Comparison of ENCODE assay signal across 13 cellular contexts in the genomic region with DNA sequence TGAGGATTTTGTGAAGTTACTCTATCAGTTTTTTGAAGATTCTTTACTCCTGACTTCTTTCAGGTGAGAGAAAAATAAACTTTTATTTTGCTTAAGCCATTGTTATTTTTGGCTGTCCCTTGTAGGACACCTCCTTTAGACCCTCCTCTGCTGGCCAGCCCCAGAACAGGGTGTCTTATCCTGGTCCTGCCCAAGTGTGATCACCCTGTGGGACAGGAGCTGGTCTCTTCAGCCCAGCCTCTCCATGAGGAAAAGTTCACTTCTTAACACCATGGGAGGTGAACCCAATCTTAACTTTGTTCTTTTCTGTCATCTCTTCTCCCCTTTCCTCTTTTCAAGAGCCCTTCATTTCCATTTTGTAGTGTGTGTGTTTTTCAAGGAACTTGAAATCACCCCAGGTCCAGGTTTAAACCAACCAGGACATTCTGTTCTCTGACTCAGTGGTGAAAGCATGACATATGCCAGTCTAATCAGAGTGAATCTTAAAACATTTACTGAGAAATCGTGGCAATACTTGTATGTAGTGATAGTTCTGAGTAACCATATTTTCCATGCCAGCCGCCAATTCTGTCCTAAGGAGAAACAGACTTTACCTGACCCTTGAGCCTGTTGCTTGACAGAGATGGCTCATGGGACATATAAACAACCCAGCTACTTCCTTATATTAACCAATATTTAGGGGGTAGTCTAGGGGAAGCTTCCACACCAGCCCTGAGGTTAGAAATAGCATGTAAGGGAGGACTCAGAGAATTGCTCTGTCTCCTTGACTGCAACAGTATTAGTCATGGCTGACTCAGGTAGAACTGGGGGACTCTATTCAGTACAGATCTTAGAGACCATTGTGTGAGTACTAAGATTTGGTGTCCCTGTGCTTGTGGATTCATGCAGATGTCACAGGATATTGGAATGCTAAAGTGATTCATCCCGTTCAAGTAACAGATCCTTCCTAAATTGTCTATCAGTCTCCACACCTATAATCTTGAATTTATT. TPM values are rescaled to one million over a fixed set of nuclear protein-coding genes. Genes with fewer than 3 reads are reported as not detected.
A peak's percentile ranks its signal among the peaks of the same experiment; 100 is the strongest.
DNase-seq lines count a peak whose midpoint lies in the region; ATAC-seq and TF ChIP-seq lines count a peak whose summit lies in the region.
"Had no signal": no experiment of that assay in that cellular context is flagged by ENCODE, and none has a peak within 500 bp of the region (broad histone marks: within the 10 kb centered on the region; RNA-seq: fewer than 3 reads in every experiment).

No MANE protein-coding gene starts in this region.

- no peaks in the 10 kb centered on the region for H3K9me3 ChIP-seq in HCT116 (ENCODE audit: control insufficient read depth in 1 of 2, insufficient read depth in 1 of 2, low read depth in 1 of 2, low read length in 2 of 2)
- H3K9me3 ChIP-seq in RWPE2 (ENCODE audit: severe bottlenecking), result no peaks in the 10 kb centered on the region
- H3K9me3 ChIP-seq in smooth muscle cell (replicated peaks; ENCODE audit: low read depth), result no peaks in the 10 kb centered on the region
- H3K9me3 ChIP-seq in testis, result no peaks in the 10 kb centered on the region
- H3K9me3 ChIP-seq in ascending aorta, result no peaks in the 10 kb centered on the region
- H3K9me3 ChIP-seq: thoracic aorta had no signal

- H3K27ac ChIP-seq in HCT116 (ENCODE audit: low read depth, low read length), result no peak overlapping the region
- peak overlapping the region; percentile 99 for H3K27ac ChIP-seq in RWPE2 (ENCODE audit: poor library complexity, severe bottlenecking)
- H3K27ac ChIP-seq in smooth muscle cell (ENCODE audit: low read depth), result peak overlapping the region; percentile 68
- H3K27ac ChIP-seq in testis, result no peak overlapping the region
- H3K27ac ChIP-seq in ascending aorta, result no peak overlapping the region
- H3K27ac ChIP-seq: SK-N-MC, thoracic aorta had no signal

- H3K9ac ChIP-seq in HCT116 (ENCODE audit: low read length) (no peak overlapping the region), smooth muscle cell (ENCODE audit: low read depth) (peak overlapping the region; percentile 9)

- DNase-seq in HCT116 (ENCODE audit: low read depth, low spot score) (peak; percentile 72), RWPE2 (ENCODE audit: low spot score) (no peak), fibroblast of the aortic adventitia (ENCODE audit: low read depth) (peak; percentile 26), smooth muscle cell (lab: John Stamatoyannopoulos, UW; ENCODE audit: unreplicated experiment) (no peak), testis (no peak), ascending aorta (ENCODE audit: low spot score in 2 of 2) (no peak)
- DNase-seq: naive B cell, NCI-H1436, NCI-H774 had no signal

- TF ChIP-seq POLR2A in HCT116 (IDR thresholded peaks at IDR 0.05; ENCODE audit: borderline replicate concordance, extremely low read depth, insufficient read depth, insufficient read length) (no peak), testis (IDR thresholded peaks at IDR 0.05) (no peak)

- TF ChIP-seq CTCF in HCT116 (IDR thresholded peaks at IDR 0.05 in 2 of 3, conservative IDR thresholded peaks at IDR 0.05 in 1 of 3; ENCODE audit: borderline replicate concordance in 1 of 3, insufficient read depth in 1 of 3, low read depth in 2 of 3, low read length in 2 of 3), result no peak
- no peak for TF ChIP-seq CTCF in RWPE2 (IDR thresholded peaks at IDR 0.05; ENCODE audit: poor library complexity, severe bottlenecking)
- TF ChIP-seq CTCF in fibroblast of the aortic adventitia (IDR thresholded peaks at IDR 0.05; ENCODE audit: insufficient read depth, low read length), result no peak
- no peak for TF ChIP-seq CTCF in smooth muscle cell (IDR thresholded peaks at IDR 0.05; ENCODE audit: borderline replicate concordance, insufficient read depth, poor library complexity, severe bottlenecking)
- no peak for TF ChIP-seq CTCF in testis (IDR thresholded peaks at IDR 0.05)
- no peak for TF ChIP-seq CTCF in ascending aorta (IDR thresholded peaks at IDR 0.05)

- CTCF ChIA-PET in HCT116 (lab: Charles Lee), result no interaction called here

- ATAC-seq in HCT116 (peak; percentile 86), RWPE2 (ENCODE audit: low read depth) (peak; percentile 97), HG03196 (IDR thresholded peaks at IDR 0.05; ENCODE audit: unreplicated experiment) (no peak)
- ATAC-seq: activated CD4-positive, CD25-positive, alpha-beta regulatory T cell treated with anti-CD3 and anti-CD28 coated beads, Interleukin-2, amount 50 U/mL, for 24 hours had no signal

- RAD21 ChIA-PET in HCT116 (lab: Charles Lee; ENCODE audit: low non-redundant PET in 1 of 2, low total read pairs in 2 of 2, uncharacterized antibody in 2 of 2, unreplicated experiment in 2 of 2), result no interaction called here

- no TSS peak for BruUV-seq in HCT116 (replicated peaks; lab: Mats Ljungman, UMichigan)

- 66% methylated on average over 3 of the region's 3 CpGs for WGBS in smooth muscle cell (ENCODE audit: low lambda C conversion rate)
- WGBS in testis, 2 donors, result 86 to 91% methylated on average over 3 of the region's 3 CpGs

- POLR2A ChIA-PET in HCT116 (lab: Charles Lee), result no interaction called here

- H3K4me3 ChIP-seq in HCT116 (replicated peaks in 1 of 2; ENCODE audit: low read depth in 1 of 2, low read length in 2 of 2) (no peak overlapping the region), RWPE2 (ENCODE audit: severe bottlenecking) (no peak overlapping the region), fibroblast of the aortic adventitia (ENCODE audit: low read depth, low read length) (no peak overlapping the region), smooth muscle cell (no peak overlapping the region), testis (no peak overlapping the region), ascending aorta (no peak overlapping the region)
- H3K4me3 ChIP-seq: SK-N-MC, thoracic aorta had no signal

- H3K4me2 ChIP-seq in HCT116 (ENCODE audit: low read length) (peak overlapping the region; percentile 30), smooth muscle cell (no peak overlapping the region)

- no peaks in the 10 kb centered on the region for H3K27me3 ChIP-seq in HCT116 (ENCODE audit: insufficient read depth, low read length)
- H3K27me3 ChIP-seq in RWPE2 (ENCODE audit: insufficient read depth, poor library complexity, severe bottlenecking), result no peaks in the 10 kb centered on the region
- no peaks in the 10 kb centered on the region for H3K27me3 ChIP-seq in smooth muscle cell (ENCODE audit: low read depth)
- no peaks in the 10 kb centered on the region for H3K27me3 ChIP-seq in testis
- H3K27me3 ChIP-seq in ascending aorta, result no peaks in the 10 kb centered on the region

- intact Hi-C loops in HCT116 (cut with micrococcal nuclease), result no loop called here
- intact Hi-C loops in testis (cut with DNase I; ENCODE audit: low total_unique reads), result no loop called here
- intact Hi-C loops in ascending aorta (cut with DNase I), result no loop called here

- H3K4me1 ChIP-seq in HCT116 (ENCODE audit: control insufficient read depth in 1 of 2, insufficient read depth in 2 of 2, low read length in 2 of 2) (peaks cover 0 to 14% of the 10 kb centered on the region in 2 experiments; a peak in 1 of 4 replicates), RWPE2 (ENCODE audit: insufficient read depth, poor library complexity, severe bottlenecking) (peaks cover 37% of the 10 kb centered on the region), smooth muscle cell (ENCODE audit: low read depth) (no peaks in the 10 kb centered on the region), testis (no peaks in the 10 kb centered on the region), ascending aorta (no peaks in the 10 kb centered on the region)

- H3K36me3 ChIP-seq in HCT116 (ENCODE audit: control insufficient read depth in 1 of 2, insufficient read depth in 2 of 2, low read length in 2 of 2), result no peaks in the 10 kb centered on the region
- no peaks in the 10 kb centered on the region for H3K36me3 ChIP-seq in RWPE2 (ENCODE audit: low read depth)
- no peaks in the 10 kb centered on the region for H3K36me3 ChIP-seq in smooth muscle cell (ENCODE audit: low read depth)
- no peaks in the 10 kb centered on the region for H3K36me3 ChIP-seq in testis (ENCODE audit: low read depth, missing control alignments)
- no peaks in the 10 kb centered on the region for H3K36me3 ChIP-seq in ascending aorta
- H3K36me3 ChIP-seq: thoracic aorta had no signal

- H3K9me2 ChIP-seq in HCT116 (ENCODE audit: insufficient read depth), result no peaks in the 10 kb centered on the region

- H2AFZ ChIP-seq in HCT116 (ENCODE audit: low read depth, low read length, poor library complexity, severe bottlenecking), result no peak overlapping the region
- no peak overlapping the region for H2AFZ ChIP-seq in smooth muscle cell (ENCODE audit: low read depth)

- H3K79me2 ChIP-seq in HCT116 (ENCODE audit: insufficient read depth, low read length) (no peaks in the 10 kb centered on the region), smooth muscle cell (ENCODE audit: low read depth) (no peaks in the 10 kb centered on the region)

- no peaks in the 10 kb centered on the region for H3F3A ChIP-seq in smooth muscle cell (ENCODE audit: low read depth)

- H4K20me1 ChIP-seq in HCT116 (ENCODE audit: insufficient read depth) (no peaks in the 10 kb centered on the region), smooth muscle cell (ENCODE audit: low read depth) (no peaks in the 10 kb centered on the region)

- TF ChIP-seq RAD21 in HCT116 (IDR thresholded peaks at IDR 0.05; ENCODE audit: low read depth), result no peak

TF ChIP-seq in HCT116, 20 proteins besides CTCF, POLR2A, EP300 and RAD21 (continues in another document):
- TF ChIP-seq FOSL1 (IDR thresholded peaks at IDR 0.05; ENCODE audit: low read depth) (peak; percentile 76), ZNF274 (IDR thresholded peaks at IDR 0.05; ENCODE audit: low read depth, low read length) (no peak), ZFX (IDR thresholded peaks at IDR 0.05) (no peak), SP1 (IDR thresholded peaks at IDR 0.05; ENCODE audit: low read depth) (peak; percentile 43; the same call in 1 of the 2 replicates)

RNA-seq across cellular contexts. Expression of a gene that starts 48.8 kb away (rescaled TPM):
- total RNA-seq in HCT116 (2021; ENCODE audit: unreplicated experiment), result 1.5 TPM
- polyA plus RNA-seq in HCT116 (2012), result 0.06 and 0.27 TPM in 2 replicates
- 0.54 and 5.9 TPM in 2 replicates for total RNA-seq in fibroblast of the aortic adventitia (ENCODE audit: low replicate concordance)
- total RNA-seq in smooth muscle cell, result 24.3 and 24.6 TPM in 2 replicates
- 13.6 and 15.5 TPM in 2 replicates for polyA plus RNA-seq in smooth muscle cell
- 10 to 100 TPM; 11.6 to 12.3 TPM for total RNA-seq in testis
- 3.0 TPM for polyA plus RNA-seq in testis (ENCODE audit: insufficient read depth, low read depth, low replicate concordance)
- not detected for total RNA-seq in ascending aorta

Comparison
In these comparisons a context has a peak if more than half of its experiments do, and no peak if none do; other contexts are left out.
1. DNase-seq: peak in HCT116 (single experiment) and fibroblast of the aortic adventitia (single experiment); none in RWPE2 (single experiment), smooth muscle cell (single experiment), testis (single experiment) and ascending aorta (0 of 2).
2. H3K27ac ChIP-seq: peak in RWPE2 (single experiment) and smooth muscle cell (single experiment); none in HCT116 (single experiment), testis (0 of 2) and ascending aorta (0 of 2).